ENCODE assay signal across 3 cellular contexts in the genomic region with DNA sequence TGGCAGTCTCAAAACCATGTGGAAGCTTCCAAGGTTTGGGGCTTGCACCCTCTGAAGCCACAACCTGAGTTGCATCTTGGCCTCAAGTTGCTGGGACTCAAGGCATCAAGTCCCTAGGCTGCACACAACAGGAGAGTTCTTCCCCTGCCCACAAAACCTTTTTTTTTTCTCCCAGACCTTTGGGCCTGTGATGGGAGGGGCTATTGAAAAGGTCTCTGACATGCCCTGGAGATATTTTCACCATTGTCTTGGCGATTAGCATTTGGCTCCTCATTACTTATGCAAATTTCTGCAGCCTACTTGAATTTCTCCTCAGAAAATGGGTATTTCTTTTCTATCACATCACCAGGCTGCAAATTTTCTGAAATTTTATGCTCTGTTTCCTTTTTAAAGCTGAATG.
"Had no signal": no experiment of that assay in that cellular context is flagged by ENCODE, and none has a peak within 500 bp of the region (broad histone marks: within the 10 kb centered on the region; RNA-seq: fewer than 3 reads in every experiment).

No MANE protein-coding gene starts in this region.

- DNase-seq: GDM1, GF-D8 had no signal

- H3K4me3 ChIP-seq: GM12878 had no signal

- ATAC-seq: GM12878 had no signal
